ENCODE assay signal across 27 cellular contexts in genomic region chr12:54589964-54590363, GRCh38. TPM values are rescaled to one million over a fixed set of nuclear protein-coding genes. Genes with fewer than 3 reads are reported as not detected.
A peak's percentile ranks its signal among the peaks of the same experiment; 100 is the strongest.
DNase-seq lines count a peak whose midpoint lies in the region; ATAC-seq, FAIRE-seq and TF ChIP-seq lines count a peak whose summit lies in the region.
"Had no signal": no experiment of that assay in that cellular context is flagged by ENCODE, and none has a peak within 500 bp of the region (broad histone marks: within the 10 kb centered on the region; RNA-seq: fewer than 3 reads in every experiment).

No MANE protein-coding gene starts in this region.

- H3K27ac Mint-ChIP-seq in activated naive CD4-positive, alpha-beta T cell treated with anti-CD3 and anti-CD28 coated beads, Interleukin-2, amount 50 U/mL, for 24 hours = peak overlapping the region; percentile 5
- no peak overlapping the region for H3K27ac Mint-ChIP-seq in neural crest cell (ENCODE audit: unreplicated experiment)
- H3K27ac Mint-ChIP-seq: CD8-positive, alpha-beta T cell; H9 had no signal

- no peaks in the 10 kb centered on the region for H3K36me3 ChIP-seq in H1 (ENCODE audit: control insufficient read depth in 2 of 4, insufficient read depth in 4 of 4, low read length in 3 of 4)
- no peaks in the 10 kb centered on the region for H3K36me3 ChIP-seq in subcutaneous abdominal adipose tissue (ENCODE audit: control insufficient read depth in 5 of 5, insufficient read depth in 5 of 5, low read length in 5 of 5)

- 72% methylated on average over 5 of the region's 5 CpGs; no CpG with 5 or more reads in 1 of the 2 experiments for WGBS in H1 (ENCODE audit: extremely low coverage in 1 of 2, insufficient coverage in 1 of 2, insufficient read length in 1 of 2, insufficient replicate concordance in 2 of 2, low coverage in 1 of 2, low lambda C conversion rate in 2 of 2, missing lambda C conversion rate in 1 of 2), 2 experiments

- no peak overlapping the region for H2BK5ac ChIP-seq in H1 (ENCODE audit: low read depth, low read length)

- H3K9me3 ChIP-seq in H1 (ENCODE audit: insufficient read depth in 2 of 2, low read depth in 1 of 2, low read length in 1 of 2) (no peaks in the 10 kb centered on the region), subcutaneous abdominal adipose tissue (ENCODE audit: control insufficient read depth in 5 of 5, low read length in 5 of 5) (no peaks in the 10 kb centered on the region)

- H3K4me2 ChIP-seq in H1 (ENCODE audit: insufficient read depth in 1 of 2, low read depth in 2 of 2, low read length in 2 of 2) = peak overlapping the region in 1 of 2 experiments; percentile 58; a peak in 1 of 4 replicates

- H3K23ac ChIP-seq in H1 (ENCODE audit: insufficient read length) = no peak overlapping the region

- peak overlapping the region; percentile 4; the same call in 1 of the 2 replicates for H4K8ac ChIP-seq in H1 (ENCODE audit: extremely low read depth, insufficient read depth, low read length)

- no peaks in the 10 kb centered on the region for H4K20me1 ChIP-seq in H1 (replicated peaks in 1 of 2; ENCODE audit: control insufficient read depth in 1 of 2, insufficient read depth in 2 of 2, low read length in 2 of 2)

- no peak overlapping the region for H3K18ac ChIP-seq in H1 (ENCODE audit: extremely low read depth, low read length)

- no peak overlapping the region for H3K56ac ChIP-seq in H1 (replicated peaks; ENCODE audit: insufficient read length, low read depth, low read length)

- H4K5ac ChIP-seq in H1 (ENCODE audit: insufficient read length, low read depth, low read length) = no peak overlapping the region

- no peaks in the 10 kb centered on the region for H3K36me3 Mint-ChIP-seq in activated naive CD4-positive, alpha-beta T cell treated with anti-CD3 and anti-CD28 coated beads, Interleukin-2, amount 50 U/mL, for 24 hours
- no peaks in the 10 kb centered on the region for H3K36me3 Mint-ChIP-seq in neural crest cell (ENCODE audit: low read depth)
- H3K36me3 Mint-ChIP-seq: CD8-positive, alpha-beta T cell; IgD-negative memory B cell had no signal

- 0 out of 2 replicates have a peak overlapping the region, but pooled peaks have one; percentile 39 for H2BK12ac ChIP-seq in H1 (ENCODE audit: low read depth, low read length)

- no peak for FAIRE-seq in H1 (lab: Jason Lieb, UNC)
- FAIRE-seq: D721Med, G401.6, GM12878, HTR-8/SVneo had no signal

- no peak overlapping the region for H3K9ac ChIP-seq in H1 (replicated peaks in 1 of 4; ENCODE audit: extremely low read depth in 1 of 4, low read depth in 3 of 4, low read length in 3 of 4)
- peak overlapping the region in 1 of 5 donors; percentile 36 for H3K9ac ChIP-seq in subcutaneous abdominal adipose tissue (ENCODE audit: low read length in 5 of 5)

- peaks cover 0 to 24% (median 14%) of the 10 kb centered on the region in 4 experiments; a peak in 6 of 7 replicates for H3K4me1 ChIP-seq in H1 (replicated peaks in 1 of 4; ENCODE audit: control insufficient read depth in 3 of 4, insufficient read depth in 4 of 4, low read length in 3 of 4)
- peaks cover 2 to 68% (median 55%) of the 10 kb centered on the region in 5 donors for H3K4me1 ChIP-seq in subcutaneous abdominal adipose tissue (ENCODE audit: control insufficient read depth in 5 of 5, insufficient read depth in 5 of 5, low read length in 5 of 5)

- H2BK15ac ChIP-seq in H1 (ENCODE audit: low read length) = no peak overlapping the region

- no peak overlapping the region for H2AFZ ChIP-seq in H1 (ENCODE audit: low read length)

- H3K27me3 ChIP-seq in H1 (replicated peaks in 1 of 4; ENCODE audit: control insufficient read depth in 3 of 4, extremely low read depth in 1 of 4, insufficient read depth in 3 of 4, low read length in 3 of 4) (peaks cover 2 to 55% (median 42%) of the 10 kb centered on the region in 4 experiments), subcutaneous abdominal adipose tissue (ENCODE audit: control insufficient read depth in 5 of 5, insufficient read depth in 4 of 5, low read length in 5 of 5) (peaks cover 0 to 21% (median 10%) of the 10 kb centered on the region in 5 donors)

- H3K4me3 Mint-ChIP-seq in activated naive CD4-positive, alpha-beta T cell treated with anti-CD3 and anti-CD28 coated beads, Interleukin-2, amount 50 U/mL, for 24 hours = peak overlapping the region; percentile 51
- peak overlapping the region; percentile 76 for H3K4me3 Mint-ChIP-seq in neural crest cell

- no peak overlapping the region for H3K4ac ChIP-seq in H1 (replicated peaks; ENCODE audit: insufficient read length, low read depth, low read length)

- H3K23me2 ChIP-seq in H1 (ENCODE audit: low read depth, low read length) = peaks cover 9% of the 10 kb centered on the region; the same call in 1 of the 2 replicates

- no peak for DNase-seq in activated naive CD4-positive, alpha-beta T cell (lab: John Stamatoyannopoulos, UW)
- DNase-seq in H1 (ENCODE audit: low read depth in 1 of 2, low spot score in 2 of 2) = no peak
- DNase-seq in neural crest cell (ENCODE audit: low read depth, low spot score) = no peak
- DNase-seq in NCI-H2081 treated with DMSO at 0.1 percent for 48 hours (lab: John Stamatoyannopoulos, UW) = no peak
- DNase-seq in stimulated activated CD4-positive, alpha-beta T cell treated with anti-CD3 and anti-CD28 coated beads, Interleukin-2, amount 100 ng/mL, for 24 hours = no peak
- DNase-seq: CD8-positive, alpha-beta T cell; DMS79 treated with DMSO at 0.1 percent for 48 hours; H9; Kasumi-1; NCI-H187 treated with DMSO at 0.1 percent for 48 hours; NCI-H2171; NCI-H446; NCI-H69; NK-92 treated with Interleukin-12 subunit alpha and Interleukin-12 subunit beta, amount 100 ng/mL, for 24 hours; SHP77 had no signal

- no peaks in the 10 kb centered on the region for H3K79me2 ChIP-seq in H1 (ENCODE audit: control insufficient read depth in 1 of 2, insufficient read depth in 2 of 2, low read length in 2 of 2)

- no peak overlapping the region; the same call in 1 of the 2 replicates for H2BK20ac ChIP-seq in H1 (ENCODE audit: low read length)

- H2AK5ac ChIP-seq in H1 (ENCODE audit: low read depth, low read length) = no peak overlapping the region

- H3K9me3 Mint-ChIP-seq in activated naive CD4-positive, alpha-beta T cell treated with anti-CD3 and anti-CD28 coated beads, Interleukin-2, amount 50 U/mL, for 24 hours = no peaks in the 10 kb centered on the region
- H3K9me3 Mint-ChIP-seq in neural crest cell = no peaks in the 10 kb centered on the region
- H3K9me3 Mint-ChIP-seq: CD8-positive, alpha-beta T cell; H9; IgD-negative memory B cell had no signal

- H3K27ac ChIP-seq in H1 (ENCODE audit: low read depth, low read length) (no peak overlapping the region), subcutaneous abdominal adipose tissue (ENCODE audit: low read depth, low read length) (peak overlapping the region; percentile 81)
- H3K27ac ChIP-seq: 22Rv1, HL-60 had no signal

- peaks cover 34% of the 10 kb centered on the region for H3K27me3 Mint-ChIP-seq in activated naive CD4-positive, alpha-beta T cell treated with anti-CD3 and anti-CD28 coated beads, Interleukin-2, amount 50 U/mL, for 24 hours
- peaks cover 54% of the 10 kb centered on the region for H3K27me3 Mint-ChIP-seq in neural crest cell (ENCODE audit: low read depth)

- no peak overlapping the region for H3K14ac ChIP-seq in H1 (ENCODE audit: insufficient read length)

- TF ChIP-seq CTCF in H1 (IDR thresholded peaks at IDR 0.05; ENCODE audit: control extremely low read depth in 1 of 3, insufficient read depth in 1 of 3, low read depth in 1 of 3, low read length in 3 of 3) (no peak), neural crest cell (conservative IDR thresholded peaks at IDR 0.05) (no peak)

- no peak for TF ChIP-seq POLR2A in H1 (IDR thresholded peaks at IDR 0.05; ENCODE audit: control extremely low read depth in 1 of 2, low read depth in 2 of 2, low read length in 2 of 2)

- no peak for TF ChIP-seq RAD21 in H1 (IDR thresholded peaks at IDR 0.05 in 1 of 2, conservative IDR thresholded peaks at IDR 0.05 in 1 of 2; ENCODE audit: low read depth in 2 of 2, low read length in 2 of 2)

- no peak for TF ChIP-seq EP300 in H1 (IDR thresholded peaks at IDR 0.05; ENCODE audit: borderline replicate concordance in 1 of 2, low read depth in 2 of 2, low read length in 2 of 2)

- POLR2A ChIA-PET in H1 (lab: Charles Lee; ENCODE audit: partially characterized antibody) = no interaction called here

- no peak overlapping the region for H2BK120ac ChIP-seq in H1 (replicated peaks; ENCODE audit: low read depth, low read length)

- no peaks in the 10 kb centered on the region; the same call in 1 of the 2 replicates for H3K79me1 ChIP-seq in H1 (ENCODE audit: low read depth, low read length)

- peaks cover 10% of the 10 kb centered on the region for H3K4me1 Mint-ChIP-seq in activated naive CD4-positive, alpha-beta T cell treated with anti-CD3 and anti-CD28 coated beads, Interleukin-2, amount 50 U/mL, for 24 hours
- peaks cover 28% of the 10 kb centered on the region for H3K4me1 Mint-ChIP-seq in neural crest cell

- H4K91ac ChIP-seq in H1 (replicated peaks; ENCODE audit: insufficient read length, low read length) = no peak overlapping the region

- ATAC-seq in HG02610 (IDR thresholded peaks at IDR 0.05; ENCODE audit: unreplicated experiment) = no peak
- ATAC-seq: CD8-positive, alpha-beta T cell; GM12878 had no signal

- CTCF ChIA-PET in H1 (lab: Charles Lee; ENCODE audit: partially characterized antibody) = interaction anchor here (1.0 to 8.2 kb wide), 8 partner anchors 10 to 264 kb away, joined by 3 to 99 read pairs (median 5); partner anchors contain the start of gene MUCL1

- H3K4me3 ChIP-seq in H1 (ENCODE audit: extremely low read depth in 1 of 4, insufficient read depth in 2 of 4, low read depth in 3 of 4, low read length in 4 of 4) (no peak overlapping the region), subcutaneous abdominal adipose tissue (ENCODE audit: low read depth in 1 of 5, low read length in 5 of 5) (no peak overlapping the region)
- H3K4me3 ChIP-seq: GM12878 had no signal

RNA-seq across cellular contexts. Expression of gene PPP1R1A, which starts 1.5 kb away (rescaled TPM):
- total RNA-seq in H1 (2021; fragmentation: NEBNext Ultra II Directional; extraction: Animal tissue kit (Norgen Biotek cat#: 25700)) = 8.1 and 13.1 TPM in 2 replicates
- 5.8 and 6.1 TPM in 2 replicates for polyA plus RNA-seq in H1 (2011; rRNA removed)
- 8.0 TPM for polyA plus RNA-seq in H1 (2011; cell fraction: cytosol; rRNA removed)
- 5.1 TPM for polyA plus RNA-seq in H1 (2011; cell fraction: nucleus; rRNA removed)
- polyA plus RNA-seq in H1 (2012, experiment 1 of 2) = 8.9 to 10.7 TPM (median 10.3 TPM) in 4 replicates
- 7.3 TPM for polyA plus RNA-seq in H1 (2012, experiment 2 of 2)
- polyA plus RNA-seq in H1 (2013, experiment 1 of 2) = 15.4 TPM
- polyA plus RNA-seq in H1 (2013, experiment 2 of 2) = 16.5 TPM
- 2.0 and 4.3 TPM in 2 replicates for polyA minus RNA-seq in H1 (2011; rRNA and poly(A)+ RNA removed)
- polyA minus RNA-seq in H1 (2011; cell fraction: cytosol; rRNA and poly(A)+ RNA removed) = 6.1 TPM
- polyA minus RNA-seq in H1 (2011; cell fraction: nucleus; rRNA and poly(A)+ RNA removed) = 4.7 TPM
- 9.1 and 10.3 TPM in 2 replicates for total RNA-seq in neural crest cell
- total RNA-seq: CD8-positive, alpha-beta T cell; GM12878; OCI-LY7 had no signal
- polyA plus RNA-seq: BJ, IgD-negative memory B cell had no signal

RNA-seq across cellular contexts. Expression of gene PDE1B, which starts 40.6 kb away (rescaled TPM):
- 0.78 and 0.90 TPM in 2 replicates for total RNA-seq in H1 (2021; fragmentation: NEBNext Ultra II Directional; extraction: Animal tissue kit (Norgen Biotek cat#: 25700))
- 1.8 and 2.3 TPM in 2 replicates for polyA plus RNA-seq in H1 (2011; rRNA removed)
- polyA plus RNA-seq in H1 (2011; cell fraction: cytosol; rRNA removed) = 2.1 TPM
- 3.6 TPM for polyA plus RNA-seq in H1 (2011; cell fraction: nucleus; rRNA removed)
- polyA plus RNA-seq in H1 (2012, experiment 1 of 2) = 1.3 to 1.9 TPM (median 1.6 TPM) in 4 replicates
- polyA plus RNA-seq in H1 (2012, experiment 2 of 2) = 2.0 TPM
- polyA plus RNA-seq in H1 (2013, experiment 1 of 2) = 0.43 TPM
- 0.44 TPM for polyA plus RNA-seq in H1 (2013, experiment 2 of 2)
- polyA minus RNA-seq in H1 (2011; rRNA and poly(A)+ RNA removed) = 3.6 and 6.5 TPM in 2 replicates
- 0.51 TPM for polyA minus RNA-seq in H1 (2011; cell fraction: cytosol; rRNA and poly(A)+ RNA removed)
- polyA minus RNA-seq in H1 (2011; cell fraction: nucleus; rRNA and poly(A)+ RNA removed) = 1.4 TPM
- 2.9 and 3.5 TPM in 2 replicates for total RNA-seq in neural crest cell

RNA-seq across cellular contexts. Expression of gene LACRT, which starts 44.7 kb away (rescaled TPM):
- not detected in 2 replicates for total RNA-seq in H1 (2021; fragmentation: NEBNext Ultra II Directional; extraction: Animal tissue kit (Norgen Biotek cat#: 25700))
- not detected in 2 replicates for polyA plus RNA-seq in H1 (2011; rRNA removed)
- polyA plus RNA-seq in H1 (2011; cell fraction: cytosol; rRNA removed) = not detected
- not detected for polyA plus RNA-seq in H1 (2011; cell fraction: nucleus; rRNA removed)
- polyA plus RNA-seq in H1 (2012, experiment 1 of 2) = not detected in 4 replicates
- not detected for polyA plus RNA-seq in H1 (2012, experiment 2 of 2)
- polyA plus RNA-seq in H1 (2013, experiment 1 of 2) = not detected
- not detected for polyA plus RNA-seq in H1 (2013, experiment 2 of 2)
- not detected in 2 replicates for polyA minus RNA-seq in H1 (2011; rRNA and poly(A)+ RNA removed)
- not detected for polyA minus RNA-seq in H1 (2011; cell fraction: cytosol; rRNA and poly(A)+ RNA removed)
- not detected for polyA minus RNA-seq in H1 (2011; cell fraction: nucleus; rRNA and poly(A)+ RNA removed)
- not detected in 2 replicates for total RNA-seq in neural crest cell
- total RNA-seq: CD8-positive, alpha-beta T cell; GM12878; H9; OCI-LY7 had no signal
- polyA plus RNA-seq: BJ, GM12878, IgD-negative memory B cell had no signal

RNA-seq across cellular contexts. Expression of gene DCD, which starts 58.2 kb away (rescaled TPM):
- total RNA-seq in H1 (2021; fragmentation: NEBNext Ultra II Directional; extraction: Animal tissue kit (Norgen Biotek cat#: 25700)) = not detected in 2 replicates
- polyA plus RNA-seq in H1 (2011; rRNA removed) = not detected in 2 replicates
- polyA plus RNA-seq in H1 (2011; cell fraction: cytosol; rRNA removed) = not detected
- polyA plus RNA-seq in H1 (2011; cell fraction: nucleus; rRNA removed) = not detected
- not detected in 4 replicates for polyA plus RNA-seq in H1 (2012, experiment 1 of 2)
- not detected for polyA plus RNA-seq in H1 (2012, experiment 2 of 2)
- not detected for polyA plus RNA-seq in H1 (2013, experiment 1 of 2)
- polyA plus RNA-seq in H1 (2013, experiment 2 of 2) = not detected
- not detected in 2 replicates for polyA minus RNA-seq in H1 (2011; rRNA and poly(A)+ RNA removed)
- not detected for polyA minus RNA-seq in H1 (2011; cell fraction: cytosol; rRNA and poly(A)+ RNA removed)
- not detected for polyA minus RNA-seq in H1 (2011; cell fraction: nucleus; rRNA and poly(A)+ RNA removed)
- not detected in 2 replicates for total RNA-seq in neural crest cell
- total RNA-seq: CD8-positive, alpha-beta T cell; GM12878; H9; OCI-LY7 had no signal
- polyA plus RNA-seq: BJ, GM12878, IgD-negative memory B cell had no signal
